ENCODE assay signal across 1 cellular context in genomic region chr7:137852108-137852507, GRCh38.
TF ChIP-seq lines count a peak whose summit lies in the region.

No MANE protein-coding gene starts in this region.

TF ChIP-seq in IMR-90, 13 proteins besides CTCF, POLR2A, EP300 and RAD21 (continued from another document):
- no peak for TF ChIP-seq BHLHE40 (IDR thresholded peaks at IDR 0.05; ENCODE audit: low read depth, low read length)
- TF ChIP-seq RCOR1 (IDR thresholded peaks at IDR 0.05; ENCODE audit: insufficient replicate concordance, low read length), result no peak
- no peak for TF ChIP-seq RFX5 (IDR thresholded peaks at IDR 0.05; ENCODE audit: low read depth, low read length)
- TF ChIP-seq ELK1 (IDR thresholded peaks at IDR 0.05; ENCODE audit: borderline replicate concordance, low read depth, low read length), result no peak
- no peak for TF ChIP-seq MAFK (IDR thresholded peaks at IDR 0.05; ENCODE audit: low read depth, low read length)
